17 cellular contexts compared by ENCODE assay signal in the genomic region with DNA sequence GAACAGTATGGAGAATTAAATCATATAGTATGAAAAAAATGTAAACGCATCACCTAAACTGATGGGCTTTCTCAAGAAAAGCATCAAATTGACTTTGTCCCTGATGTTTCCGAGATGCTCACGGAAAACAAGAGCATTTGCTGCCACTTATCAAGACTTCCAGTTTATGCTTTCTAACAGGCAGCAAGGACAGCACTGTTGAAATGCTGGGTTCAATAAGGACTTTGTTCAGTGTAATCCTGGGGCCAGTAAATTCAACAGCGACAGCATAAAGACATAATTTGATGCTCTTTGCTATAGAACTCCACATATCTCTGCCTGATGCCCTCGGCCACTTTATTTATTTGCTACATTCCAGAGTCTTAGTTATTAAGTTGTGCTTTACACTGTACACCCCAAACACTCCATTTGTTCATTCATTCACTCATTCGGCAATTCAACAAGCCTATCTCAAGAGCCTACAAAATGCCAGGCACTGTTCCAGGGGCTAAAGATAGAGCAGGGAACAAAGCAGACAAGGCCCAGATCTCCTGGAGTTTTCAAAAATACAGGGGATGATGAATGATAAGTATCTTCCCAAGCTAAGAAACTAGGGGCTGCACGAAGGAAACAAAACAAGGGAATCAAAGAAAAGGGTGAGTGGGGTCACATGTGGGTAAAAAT.
DNase-seq lines count a peak whose midpoint lies in the region; ATAC-seq and TF ChIP-seq lines count a peak whose summit lies in the region.
"Had no signal": no experiment of that assay in that cellular context is flagged by ENCODE, and none has a peak within 500 bp of the region (broad histone marks: within the 10 kb centered on the region; RNA-seq: fewer than 3 reads in every experiment).

No MANE protein-coding gene starts in this region.

- no peak overlapping the region for H3K4me2 ChIP-seq in neural progenitor cell

- H3K27me3 Mint-ChIP-seq in neural progenitor cell (ENCODE audit: insufficient read depth, low read depth): peaks cover 3% of the 10 kb centered on the region

- no peak overlapping the region for H3K4me3 ChIP-seq in heart right ventricle
- H3K4me3 ChIP-seq in neural progenitor cell: no peak overlapping the region
- H3K4me3 ChIP-seq: HAP-1 had no signal

- peaks cover 3% of the 10 kb centered on the region for H3K36me3 Mint-ChIP-seq in neural progenitor cell
- H3K36me3 Mint-ChIP-seq: CD14-positive monocyte had no signal

- no peaks in the 10 kb centered on the region for H3K79me2 ChIP-seq in neural progenitor cell (ENCODE audit: low read depth)

- H3K4me3 Mint-ChIP-seq in neural progenitor cell: no peak overlapping the region
- H3K4me3 Mint-ChIP-seq: CD14-positive monocyte had no signal

- H3K4me1 ChIP-seq in heart right ventricle: peaks cover 0 to 25% (median 8%) of the 10 kb centered on the region in 9 donors
- H3K4me1 ChIP-seq in neural progenitor cell: peaks cover 41% of the 10 kb centered on the region
- H3K4me1 ChIP-seq: HAP-1 had no signal

- intact Hi-C loops in Right ventricle myocardium superior (cut with DNase I) (no loop called here), cardiac septum (cut with DNase I) (no loop called here), heart right ventricle (cut with DNase I) (no loop called here)

- CTCF ChIA-PET in RWPE1 (lab: Yijun Ruan, JAX): interaction anchor here (0.7 to 1.2 kb wide), 2 partner anchors 14 to 199 kb away, joined by 3 to 4 read pairs; no protein-coding TSS in a partner anchor

- H3K27ac ChIP-seq in heart right ventricle (peak overlapping the region in 2 of 10 donors; percentile 10 to 43), neural progenitor cell (no peak overlapping the region), RWPE1 (no peak overlapping the region)

- DNase-seq in Right ventricle myocardium superior: no peak
- DNase-seq in cardiac septum (ENCODE audit: low spot score): no peak
- peak in 1 of 2 donors; percentile 71 for DNase-seq in heart right ventricle
- DNase-seq in neural progenitor cell (ENCODE audit: low spot score): no peak
- DNase-seq in iPS-NIHi11 (ENCODE audit: low spot score): no peak
- no peak for DNase-seq in RWPE1 (ENCODE audit: low spot score)
- DNase-seq in activated gamma-delta T cell (lab: John Stamatoyannopoulos, UW): no peak
- DNase-seq: 8988T, COR-L47, DMS153, EL, NCI-H187 treated with DMSO at 0.1 percent for 48 hours, NCI-H2171, NCI-H82 had no signal

- H3K9ac ChIP-seq in neural progenitor cell: no peak overlapping the region

- H3K4me1 Mint-ChIP-seq in neural progenitor cell: peaks cover 48% of the 10 kb centered on the region

- peaks cover 6% of the 10 kb centered on the region for H3K9me3 Mint-ChIP-seq in neural progenitor cell

- WGBS in heart right ventricle, 2 donors: 55 to 72% methylated on average over 7 of the region's 7 CpGs

- peak; percentile 89 for ATAC-seq in Right ventricle myocardium superior (ENCODE audit: poor library complexity)
- peak; percentile 58 to 94 (median 84) for ATAC-seq in heart right ventricle
- ATAC-seq in esophagus mucosa: no peak

- TF ChIP-seq CTCF in heart right ventricle (IDR thresholded peaks at IDR 0.05) (no peak), neural progenitor cell (IDR thresholded peaks at IDR 0.05) (no peak), RWPE1 (conservative IDR thresholded peaks at IDR 0.05; ENCODE audit: low read depth) (no peak)

- POLR2A ChIA-PET in RWPE1 (lab: Yijun Ruan, JAX; ENCODE audit: low non-redundant PET): no interaction called here

- peak overlapping the region; percentile 26 for H2AFZ ChIP-seq in neural progenitor cell (replicated peaks)

- no peaks in the 10 kb centered on the region for H3K9me3 ChIP-seq in heart right ventricle
- no peaks in the 10 kb centered on the region for H3K9me3 ChIP-seq in neural progenitor cell (ENCODE audit: low read depth)
- H3K9me3 ChIP-seq: HAP-1 had no signal

- no peaks in the 10 kb centered on the region for H3K36me3 ChIP-seq in heart right ventricle
- no peaks in the 10 kb centered on the region for H3K36me3 ChIP-seq in neural progenitor cell
- H3K36me3 ChIP-seq: HAP-1 had no signal

- peak overlapping the region; percentile 61 for H3K27ac Mint-ChIP-seq in neural progenitor cell
- H3K27ac Mint-ChIP-seq: CD14-positive monocyte had no signal

- H3K27me3 ChIP-seq in heart right ventricle (no peaks in the 10 kb centered on the region), neural progenitor cell (no peaks in the 10 kb centered on the region)

- H3F3A ChIP-seq in neural progenitor cell (ENCODE audit: low read depth): peaks cover 12% of the 10 kb centered on the region

- H4K20me1 ChIP-seq in neural progenitor cell (ENCODE audit: low read depth): no peaks in the 10 kb centered on the region
